Comparison of ENCODE assay signal across 9 cellular contexts in the genomic region with DNA sequence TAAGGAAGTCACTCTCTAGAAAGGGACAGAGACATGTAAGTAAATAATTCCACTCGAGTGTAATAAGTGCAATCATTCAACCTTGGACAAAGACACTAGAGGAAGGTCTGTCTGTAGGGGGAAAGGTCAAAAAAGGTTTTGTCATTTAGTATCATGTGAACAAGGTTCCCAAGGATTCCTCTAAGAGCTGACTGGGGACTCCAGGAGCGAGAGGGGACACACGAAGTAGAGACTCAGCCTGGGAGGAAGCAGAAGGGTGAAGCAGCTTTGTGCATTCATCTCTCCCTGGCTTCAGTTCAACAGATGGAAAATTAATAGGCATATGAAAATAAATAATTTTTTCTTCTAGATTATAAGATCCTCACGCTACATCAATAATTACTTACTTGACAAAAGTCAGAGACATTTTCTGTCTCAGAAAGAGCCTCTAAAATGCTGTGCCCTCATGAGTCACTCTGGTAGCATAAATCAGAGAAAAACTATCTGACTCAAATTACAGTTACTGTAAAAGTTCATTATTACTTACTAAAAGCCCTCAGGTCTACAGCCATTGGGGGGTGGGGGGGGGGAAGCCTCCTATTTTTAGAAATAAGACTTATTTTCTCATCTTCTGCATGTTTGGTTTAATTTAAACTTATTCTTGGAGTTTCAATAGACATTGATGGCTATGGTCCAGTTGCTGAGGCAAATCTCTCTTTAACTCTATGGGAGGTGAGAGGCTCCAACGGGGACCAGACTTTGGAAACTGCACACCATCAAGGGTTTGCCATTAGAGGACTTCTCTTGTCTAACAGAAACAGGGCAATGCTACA.
DNase-seq lines count a peak whose midpoint lies in the region; ATAC-seq, FAIRE-seq and TF ChIP-seq lines count a peak whose summit lies in the region.
"Had no signal": no experiment of that assay in that cellular context is flagged by ENCODE, and none has a peak within 500 bp of the region (broad histone marks: within the 10 kb centered on the region; RNA-seq: fewer than 3 reads in every experiment).

No MANE protein-coding gene starts in this region.

- H3K27ac Mint-ChIP-seq in endodermal cell, result no peak overlapping the region

- H3K9me3 ChIP-seq in endodermal cell (ENCODE audit: control insufficient read depth, low read length), result no peaks in the 10 kb centered on the region
- H3K9me3 ChIP-seq in skeletal muscle satellite cell (replicated peaks; ENCODE audit: low read length), result no peaks in the 10 kb centered on the region
- no peaks in the 10 kb centered on the region for H3K9me3 ChIP-seq in MG63

- peaks cover 5% of the 10 kb centered on the region for H3K4me1 Mint-ChIP-seq in endodermal cell

- 93 to 97% methylated on average over 4 to 5 of the region's 5 CpGs for WGBS in endodermal cell (ENCODE audit: insufficient coverage in 1 of 2, insufficient read length in 1 of 2), 2 experiments

- TF ChIP-seq CTCF in endodermal cell (conservative IDR thresholded peaks at IDR 0.05), result no peak

- H3K27me3 Mint-ChIP-seq in endodermal cell (ENCODE audit: insufficient read depth), result no peaks in the 10 kb centered on the region

- H3K36me3 ChIP-seq in endodermal cell (ENCODE audit: control insufficient read depth, insufficient read depth, low read length) (no peaks in the 10 kb centered on the region), skeletal muscle satellite cell (ENCODE audit: insufficient read depth, low read length) (no peaks in the 10 kb centered on the region), MG63 (no peaks in the 10 kb centered on the region)

- no peaks in the 10 kb centered on the region for H3K9me3 Mint-ChIP-seq in endodermal cell

- H3K27ac ChIP-seq in endodermal cell (ENCODE audit: low read depth, low read length), result no peak overlapping the region

- TF ChIP-seq POLR2A in GM12891 (IDR thresholded peaks at IDR 0.05; ENCODE audit: low read depth, low read length), result no peak

- H3K4me1 ChIP-seq in endodermal cell (ENCODE audit: control insufficient read depth, insufficient read depth, low read length) (no peaks in the 10 kb centered on the region), skeletal muscle satellite cell (ENCODE audit: control insufficient read depth, insufficient read depth, low read length) (peaks cover 68% of the 10 kb centered on the region)

- H3K4me2 ChIP-seq in skeletal muscle satellite cell (ENCODE audit: low read length), result peak overlapping the region; percentile 71

- no peaks in the 10 kb centered on the region for H3K27me3 ChIP-seq in endodermal cell (ENCODE audit: control insufficient read depth, insufficient read depth, low read length, poor library complexity, severe bottlenecking)
- no peaks in the 10 kb centered on the region for H3K27me3 ChIP-seq in skeletal muscle satellite cell (ENCODE audit: control insufficient read depth, insufficient read depth, low read length)
- no peaks in the 10 kb centered on the region for H3K27me3 ChIP-seq in MG63

- H3K36me3 Mint-ChIP-seq in endodermal cell (ENCODE audit: low read depth), result no peaks in the 10 kb centered on the region

- no peak overlapping the region for H3K9ac ChIP-seq in endodermal cell (ENCODE audit: extremely low read depth, low read length, poor library complexity, severe bottlenecking)
- H3K9ac ChIP-seq in skeletal muscle satellite cell (ENCODE audit: low read depth, low read length), result peak overlapping the region; percentile 74

- ATAC-seq in GM19324 (IDR thresholded peaks at IDR 0.05; ENCODE audit: low FRiP score, unreplicated experiment), result no peak

- DNase-seq in GM12891 (ENCODE audit: insufficient read length, low spot score) (no peak), SK-MEL-5 (ENCODE audit: low read depth, low spot score) (peak; percentile 32), endodermal cell (peak; percentile 16), MG63 (no peak), medulla oblongata (ENCODE audit: extremely low spot score) (no peak)
- DNase-seq in NK-92 treated with Interleukin-12 subunit alpha and Interleukin-12 subunit beta, amount 100 ng/mL, for 24 hours (lab: John Stamatoyannopoulos, UW), result no peak
- DNase-seq: NCI-H69 had no signal

- in situ Hi-C loops in SK-MEL-5 (cut with HindIII; ENCODE audit: low pct_unique_long_range_greater_than_20kb, low sequenced_read_pairs), result no loop called here

- H3K4me3 ChIP-seq in endodermal cell (ENCODE audit: low read length) (no peak overlapping the region), skeletal muscle satellite cell (ENCODE audit: low read length) (peak overlapping the region; percentile 40), MG63 (no peak overlapping the region)

- peak; percentile 9 for FAIRE-seq in GM12891 (lab: Jason Lieb, UNC)

- no peak overlapping the region for H3K4me3 Mint-ChIP-seq in endodermal cell

TF ChIP-seq in GM12891, 5 proteins besides CTCF, POLR2A, EP300 and RAD21:
- TF ChIP-seq SPI1 (IDR thresholded peaks at IDR 0.05; ENCODE audit: low read depth, low read length), result no peak
- TF ChIP-seq TAF1 (IDR thresholded peaks at IDR 0.05; ENCODE audit: low read depth, low read length), result no peak
- no peak for TF ChIP-seq POLR2AphosphoS5 (IDR thresholded peaks at IDR 0.05; ENCODE audit: low read depth, low read length)
- no peak for TF ChIP-seq PAX5 (IDR thresholded peaks at IDR 0.05; ENCODE audit: insufficient read depth, low read length, severe bottlenecking)
- no peak for TF ChIP-seq POU2F2 (IDR thresholded peaks at IDR 0.05; ENCODE audit: low read depth, low read length)

Comparison
In these comparisons a context has a peak if more than half of its experiments do, and no peak if none do; other contexts are left out.
1. DNase-seq: peak in SK-MEL-5 (single experiment) and endodermal cell (single experiment); none in GM12891 (single experiment), NK-92 treated with Interleukin-12 subunit alpha and Interleukin-12 subunit beta, amount 100 ng/mL, for 24 hours (single experiment), MG63 (single experiment) and medulla oblongata (single experiment).